In genomic region chr16:58733671-58734458, GRCh38 we compare ENCODE assay signal across 8 cellular contexts. TPM values are rescaled to one million over a fixed set of nuclear protein-coding genes. Genes with fewer than 3 reads are reported as not detected.
DNase-seq lines count a peak whose midpoint lies in the region; ATAC-seq and TF ChIP-seq lines count a peak whose summit lies in the region.

Gene GOT2, minus strand, starts transcription at chr16:58734316. Its CDS starts 88 bp downstream, at chr16:58734228.

- no peaks in the 10 kb centered on the region for H3K9me3 Mint-ChIP-seq in GM23338

- ATAC-seq in GM23338 (peak; percentile 96), RWPE2 (ENCODE audit: low read depth) (peak; percentile 92), foreskin keratinocyte (peak; percentile 93)

- H4K20me1 ChIP-seq in GM23338 (replicated peaks; ENCODE audit: insufficient read depth), result peaks cover 9% of the 10 kb centered on the region

- H3K4me3 ChIP-seq in GM23338 (peak within 1 kb of the TSS; percentile 92), RWPE2 (ENCODE audit: severe bottlenecking) (peak within 1 kb of the TSS; percentile 88), neuron (ENCODE audit: low read length) (peak within 1 kb of the TSS; percentile 68), subcutaneous abdominal adipose tissue (ENCODE audit: low read depth in 1 of 5, low read length in 5 of 5) (peak within 1 kb of the TSS; percentile 82 to 97 (median 94))

- H3K27ac Mint-ChIP-seq in GM23338, result peak within 1 kb of the TSS; percentile 99

- TF ChIP-seq CTCF in GM23338 (conservative IDR thresholded peaks at IDR 0.05; ENCODE audit: low read depth in 2 of 2), result peak; percentile 77 to 93
- peak; percentile 96 for TF ChIP-seq CTCF in RWPE2 (IDR thresholded peaks at IDR 0.05; ENCODE audit: poor library complexity, severe bottlenecking)
- peak; percentile 95 for TF ChIP-seq CTCF in foreskin keratinocyte (conservative IDR thresholded peaks at IDR 0.05)

- H3K4me3 Mint-ChIP-seq in GM23338, result peak within 1 kb of the TSS; percentile 100

- peaks cover 22% of the 10 kb centered on the region for H3K36me3 Mint-ChIP-seq in GM23338 (ENCODE audit: low read depth)

- H2AFZ ChIP-seq in GM23338 (peak within 1 kb of the TSS; percentile 90), neuron (ENCODE audit: low read depth, low read length) (peak within 1 kb of the TSS; percentile 52)

- peak within 1 kb of the TSS; percentile 82 for H3K27ac ChIP-seq in GM23338 (ENCODE audit: low read depth)
- H3K27ac ChIP-seq in RWPE2 (ENCODE audit: poor library complexity, severe bottlenecking), result peak within 1 kb of the TSS; percentile 59
- peak within 1 kb of the TSS; percentile 57 for H3K27ac ChIP-seq in foreskin keratinocyte
- no peak within 1 kb of the TSS for H3K27ac ChIP-seq in subcutaneous abdominal adipose tissue (ENCODE audit: low read depth, low read length)

- H3F3A ChIP-seq in GM23338 (replicated peaks; ENCODE audit: low read depth), result no peaks in the 10 kb centered on the region

- H3K9me2 ChIP-seq in GM23338 (ENCODE audit: insufficient read depth), result no peaks in the 10 kb centered on the region

- H3K4me1 Mint-ChIP-seq in GM23338, result peaks cover 18% of the 10 kb centered on the region

- peaks cover 6% of the 10 kb centered on the region for H3K27me3 Mint-ChIP-seq in GM23338 (ENCODE audit: insufficient read depth, low read depth, poor library complexity)

- peaks cover 50% of the 10 kb centered on the region for H3K79me2 ChIP-seq in GM23338 (replicated peaks; ENCODE audit: insufficient read depth)

- peak; percentile 96 for DNase-seq in ELF-1 (ENCODE audit: low read depth, low spot score)
- DNase-seq in GM23338 (ENCODE audit: low spot score), result peak; percentile 89
- peak; percentile 80 for DNase-seq in LHCN-M2 (ENCODE audit: low read depth)
- DNase-seq in RWPE2 (ENCODE audit: low spot score), result peak; percentile 81
- DNase-seq in activated gamma-delta T cell (lab: John Stamatoyannopoulos, UW), result peak; percentile 60
- peak; percentile 73 to 84 for DNase-seq in foreskin keratinocyte

- peak within 1 kb of the TSS; percentile 98 for H3K4me2 ChIP-seq in GM23338

- H3K4me1 ChIP-seq in GM23338 (ENCODE audit: insufficient read depth) (peaks cover 13% of the 10 kb centered on the region; the same call in 1 of the 2 replicates), RWPE2 (ENCODE audit: insufficient read depth, poor library complexity, severe bottlenecking) (peaks cover 20% of the 10 kb centered on the region), foreskin keratinocyte (peaks cover 15% of the 10 kb centered on the region), neuron (ENCODE audit: insufficient read depth, low read length) (peaks cover 12% of the 10 kb centered on the region), subcutaneous abdominal adipose tissue (ENCODE audit: control insufficient read depth in 5 of 5, insufficient read depth in 5 of 5, low read length in 5 of 5) (peaks cover 2 to 19% (median 17%) of the 10 kb centered on the region in 5 donors)

- H3K27me3 ChIP-seq in GM23338 (ENCODE audit: insufficient read depth) (no peaks in the 10 kb centered on the region), RWPE2 (ENCODE audit: insufficient read depth, poor library complexity, severe bottlenecking) (no peaks in the 10 kb centered on the region), foreskin keratinocyte (no peaks in the 10 kb centered on the region), neuron (ENCODE audit: insufficient read depth, low read length) (no peaks in the 10 kb centered on the region), subcutaneous abdominal adipose tissue (ENCODE audit: control insufficient read depth in 5 of 5, insufficient read depth in 4 of 5, low read length in 5 of 5) (peaks cover 0 to 5% (median 0%) of the 10 kb centered on the region in 5 donors)

- H3K9me3 ChIP-seq in RWPE2 (ENCODE audit: severe bottlenecking) (no peaks in the 10 kb centered on the region), neuron (ENCODE audit: low read length) (no peaks in the 10 kb centered on the region), subcutaneous abdominal adipose tissue (ENCODE audit: control insufficient read depth in 5 of 5, low read length in 5 of 5) (no peaks in the 10 kb centered on the region)

- H3K9ac ChIP-seq in subcutaneous abdominal adipose tissue (ENCODE audit: low read length in 5 of 5), result peak within 1 kb of the TSS; percentile 59 to 95 (median 87)

- H3K36me3 ChIP-seq in GM23338 (ENCODE audit: insufficient read depth) (no peaks in the 10 kb centered on the region), RWPE2 (ENCODE audit: low read depth) (peaks cover 24% of the 10 kb centered on the region), neuron (ENCODE audit: insufficient read depth, low read length) (peaks cover 4% of the 10 kb centered on the region), subcutaneous abdominal adipose tissue (ENCODE audit: control insufficient read depth in 5 of 5, insufficient read depth in 5 of 5, low read length in 5 of 5) (no peaks in the 10 kb centered on the region)

TF ChIP-seq in GM23338, 12 proteins besides CTCF, POLR2A, EP300 and RAD21 (continues in another document):
- no peak for TF ChIP-seq ZNF462 (CRISPR knock-in tag; IDR thresholded peaks at IDR 0.05)
- no peak for TF ChIP-seq NANOG (IDR thresholded peaks at IDR 0.05; ENCODE audit: borderline replicate concordance)
- peak; percentile 82 for TF ChIP-seq CREB1 (CRISPR knock-in tag; IDR thresholded peaks at IDR 0.05; ENCODE audit: low read depth)

RNA-seq across cellular contexts. Expression of gene GOT2, which starts in this region (rescaled TPM):
- total RNA-seq in GM23338 (2014; rRNA removed; shearing (Covaris generic)), result 177 and 205 TPM in 2 replicates
- 130 and 133 TPM in 2 replicates for polyA plus RNA-seq in GM23338 (2016; fragmentation: Nextera tagmentation; extraction: Ambion mirVana)
- 58.5 and 62.7 TPM in 2 replicates for total RNA-seq in LHCN-M2 (2014; rRNA removed)
- polyA plus RNA-seq in LHCN-M2 (2012), result 67.5 TPM
- total RNA-seq in foreskin keratinocyte, result 171 and 191 TPM in 2 replicates
- polyA plus RNA-seq in foreskin keratinocyte, result 138 and 167 TPM in 2 replicates
